Comparison of ENCODE assay signal across 19 cellular contexts in the genomic region with DNA sequence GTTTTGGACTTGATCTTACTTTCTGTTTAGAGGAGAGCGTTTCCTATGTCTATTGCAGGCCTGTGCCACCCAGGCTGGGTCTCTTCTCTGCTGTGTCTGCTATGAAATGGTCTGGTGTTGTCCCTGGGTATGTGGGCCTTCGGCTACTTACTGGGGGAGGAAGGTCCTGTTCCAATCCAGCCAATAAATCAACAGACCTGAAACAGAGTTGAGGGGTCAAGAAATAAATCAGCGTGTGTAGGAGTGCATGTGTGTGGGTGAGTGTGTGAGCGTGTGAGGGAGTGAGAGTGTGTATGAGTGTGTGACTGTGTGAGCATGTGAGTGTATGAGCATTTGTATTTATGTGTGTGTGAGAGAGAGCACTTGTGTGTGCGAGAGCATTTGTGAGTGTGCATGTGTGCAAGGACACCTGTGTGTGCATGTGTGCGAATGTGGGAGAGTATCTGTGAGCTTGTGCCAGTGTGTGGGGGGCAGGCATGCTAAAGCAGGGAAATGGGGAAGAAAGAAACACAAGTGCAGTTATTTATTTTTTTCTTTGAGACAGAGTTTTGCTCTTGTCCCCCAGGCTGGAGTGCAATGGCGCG.
"Had no signal": no experiment of that assay in that cellular context is flagged by ENCODE, and none has a peak within 500 bp of the region (broad histone marks: within the 10 kb centered on the region; RNA-seq: fewer than 3 reads in every experiment).

No MANE protein-coding gene starts in this region.

- H3K9me3 ChIP-seq: adrenal gland, esophagus squamous epithelium, tibial nerve, vagina had no signal

- DNase-seq: activated CD4-positive, alpha-beta T cell treated with anti-CD3 and anti-CD28 coated beads for 1 hour; activated CD8-positive, alpha-beta memory T cell treated with anti-CD3 and anti-CD28 coated beads for 24 hours; activated CD8-positive, alpha-beta memory T cell treated with anti-CD3 and anti-CD28 coated beads, Interleukin-2, amount 50 U/mL, for 48 hours; activated gamma-delta T cell treated with Interleukin-2 at 50 U/mL for 16 hours; activated T-cell treated with anti-CD3 and anti-CD28 coated beads, Interleukin-2, amount 50 U/mL, for 72 hours; effector memory CD4-positive, alpha-beta T cell; esophagus squamous epithelium; immature natural killer cell; mesendoderm; natural killer cell; stimulated activated CD4-positive, alpha-beta T cell treated with anti-CD3 and anti-CD28 coated beads, Interleukin-2, amount 100 ng/mL, for 24 hours; stimulated activated naive CD8-positive, alpha-beta T cell treated with anti-CD3 and anti-CD28 coated beads, Interleukin-15, Interleukin-2, amounts not matched to agents 100 U/mL and 50 U/mL, for 24 hours had no signal

- H3K9ac ChIP-seq: parathyroid adenoma had no signal

- H3K27me3 ChIP-seq: adrenal gland, heart right ventricle, tibial nerve, vagina had no signal

- H3K4me1 ChIP-seq: adrenal gland, esophagus squamous epithelium, parathyroid adenoma, tibial nerve, vagina had no signal

- H2AFZ ChIP-seq: parathyroid adenoma had no signal

- H3K36me3 ChIP-seq: adrenal gland, esophagus squamous epithelium, heart right ventricle, tibial nerve, vagina had no signal

- H3K4me3 ChIP-seq: adrenal gland, esophagus squamous epithelium, heart right ventricle, tibial nerve, vagina had no signal

- H3K79me2 ChIP-seq: parathyroid adenoma had no signal

- FAIRE-seq: bronchial epithelial cell had no signal

- H3K27ac ChIP-seq: adrenal gland, esophagus squamous epithelium, heart right ventricle, parathyroid adenoma, tibial nerve, vagina, VCaP had no signal
